1 cellular context compared by ENCODE assay signal in the genomic region with DNA sequence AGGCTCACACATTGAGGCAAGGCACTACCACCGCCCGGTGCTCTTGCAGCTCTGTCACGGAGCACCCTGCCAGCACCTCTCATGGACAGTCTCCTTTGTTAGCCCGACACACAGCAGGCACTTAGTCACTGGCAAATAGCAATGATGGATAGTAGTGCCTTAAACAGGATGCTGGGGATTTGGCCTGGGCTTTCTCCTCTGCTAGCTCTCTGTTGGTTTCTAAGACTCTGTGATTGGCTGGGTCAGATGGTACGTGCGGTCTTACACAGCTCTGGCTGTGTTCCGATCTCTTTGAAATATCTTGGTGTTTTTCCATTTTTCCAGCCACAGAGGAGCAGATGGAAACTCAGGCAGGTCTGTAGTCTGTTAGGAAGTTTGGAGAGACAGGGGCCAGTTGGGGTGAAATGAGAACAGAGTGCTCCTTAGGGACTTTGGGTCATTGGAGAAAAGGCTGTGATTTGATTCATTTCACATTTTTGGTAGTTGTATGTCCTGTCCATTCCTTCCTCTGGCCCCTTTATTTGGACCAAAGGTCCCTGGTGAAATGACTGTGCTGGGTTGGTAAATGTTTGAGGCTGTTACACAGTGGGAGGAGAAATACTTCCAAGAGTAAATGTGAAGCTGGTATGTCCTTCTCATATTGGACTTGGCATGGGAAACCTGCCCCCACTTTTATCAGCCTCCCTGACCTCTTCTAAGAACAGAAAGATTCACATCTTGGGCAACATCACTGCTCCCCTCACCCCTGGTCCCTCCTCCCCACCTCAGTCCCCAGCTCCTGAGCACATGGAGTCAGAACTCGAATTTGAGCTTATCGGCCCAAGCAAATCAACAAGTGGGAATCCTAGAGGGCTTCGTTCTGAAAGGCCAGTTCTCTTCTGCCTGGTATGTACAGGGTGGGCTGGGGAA.
A peak's percentile ranks its signal among the peaks of the same experiment; 100 is the strongest.
TF ChIP-seq lines count a peak whose summit lies in the region.

No MANE protein-coding gene starts in this region.

TF ChIP-seq in GM12878, 131 proteins besides CTCF, POLR2A, EP300 and RAD21:
- TF ChIP-seq JUNB (IDR thresholded peaks at IDR 0.05) (0 out of 2 replicates have a peak, but pooled peaks have one; percentile 8), CREM (IDR thresholded peaks at IDR 0.05; ENCODE audit: low read depth) (no peak)
TF ChIP-seq in GM12878: peak in this region for 1.
